ENCODE assay signal across 19 cellular contexts in the genomic region with DNA sequence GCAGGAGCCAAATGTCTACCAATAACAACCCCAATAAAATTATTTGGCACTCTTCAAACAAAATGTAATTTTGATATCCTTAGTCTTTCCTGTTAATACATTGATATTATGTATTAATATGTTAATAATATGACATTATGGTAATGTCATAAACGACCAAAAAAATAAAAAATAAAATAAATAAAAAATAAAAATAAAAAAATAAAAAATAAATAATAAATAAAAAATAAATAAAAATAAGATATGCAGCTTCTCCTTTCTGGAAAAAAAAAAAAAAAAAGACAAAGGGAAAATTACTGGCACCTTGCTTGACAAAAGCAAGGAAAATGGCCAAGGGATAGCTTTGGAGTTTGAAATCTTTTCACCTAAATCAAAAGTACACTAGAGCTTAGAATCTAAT.
DNase-seq lines count a peak whose midpoint lies in the region; ATAC-seq, FAIRE-seq and TF ChIP-seq lines count a peak whose summit lies in the region.
"Had no signal": no experiment of that assay in that cellular context is flagged by ENCODE, and none has a peak within 500 bp of the region (broad histone marks: within the 10 kb centered on the region; RNA-seq: fewer than 3 reads in every experiment).

No MANE protein-coding gene starts in this region.

- H3K9me3 ChIP-seq in pancreas (no peaks in the 10 kb centered on the region), mesenchymal stem cell (ENCODE audit: control insufficient read depth, low read length) (no peaks in the 10 kb centered on the region)
- H3K9me3 ChIP-seq: A549, Caco-2 had no signal

- no peak overlapping the region for H3K23ac ChIP-seq in mesenchymal stem cell (ENCODE audit: low read length in 2 of 2)

- no peak overlapping the region for H2BK120ac ChIP-seq in mesenchymal stem cell (ENCODE audit: low read depth, low read length)

- peaks cover 10% of the 10 kb centered on the region for H3K79me1 ChIP-seq in mesenchymal stem cell (replicated peaks; ENCODE audit: low read length, poor library complexity, severe bottlenecking)

- no peak overlapping the region for H2BK15ac ChIP-seq in mesenchymal stem cell (ENCODE audit: low read depth, poor library complexity, severe bottlenecking)

- 57 to 66% methylated on average over 1 of the region's 1 CpG for WGBS in pancreas, 2 donors
- no CpG with 5 or more reads among the region's 1 CpG for WGBS in mesenchymal stem cell

- H2BK12ac ChIP-seq in mesenchymal stem cell (ENCODE audit: low read length in 2 of 2), result no peak overlapping the region

- no peak overlapping the region for H3K18ac ChIP-seq in mesenchymal stem cell (ENCODE audit: low read depth in 1 of 2, low read length in 2 of 2)

- no peak overlapping the region for H3K4me2 ChIP-seq in mesenchymal stem cell (ENCODE audit: low read length, poor library complexity, severe bottlenecking)
- H3K4me2 ChIP-seq: A549, GM23338 had no signal

- H3K14ac ChIP-seq in mesenchymal stem cell (ENCODE audit: low read length in 2 of 2), result no peak overlapping the region

- no peak overlapping the region for H3K27ac ChIP-seq in pancreas
- no peak overlapping the region for H3K27ac ChIP-seq in mesenchymal stem cell (ENCODE audit: low read length, poor library complexity, severe bottlenecking)
- H3K27ac ChIP-seq: A549, C4-2B had no signal

- no peak overlapping the region for H3K9ac ChIP-seq in mesenchymal stem cell (ENCODE audit: low read length)

- no peak for TF ChIP-seq CTCF in pancreas (IDR thresholded peaks at IDR 0.05)

- no peak overlapping the region for H4K8ac ChIP-seq in mesenchymal stem cell (ENCODE audit: low read length)

- H3K4me1 ChIP-seq in pancreas (no peaks in the 10 kb centered on the region), mesenchymal stem cell (ENCODE audit: control insufficient read depth, insufficient read depth, low read depth, low read length) (peaks cover 3% of the 10 kb centered on the region)
- H3K4me1 ChIP-seq: Caco-2 had no signal

- ATAC-seq in pancreas (no peak), HG03439 (IDR thresholded peaks at IDR 0.05; ENCODE audit: unreplicated experiment) (no peak)
- ATAC-seq: A549, GM23338, HCT116, HepG2 had no signal

- DNase-seq in frontal cortex (ENCODE audit: low spot score in 2 of 2) (no peak), pancreas (no peak), HT-29 (ENCODE audit: low spot score) (no peak), mesenchymal stem cell (no peak)
- DNase-seq: AML-193; Caco-2; CD4-positive, alpha-beta T cell; GDM1; HFFc6 had no signal

- H3K36me3 ChIP-seq in pancreas (no peaks in the 10 kb centered on the region), mesenchymal stem cell (ENCODE audit: control insufficient read depth in 1 of 2, insufficient read depth in 2 of 2, low read depth in 1 of 2, low read length in 2 of 2) (peaks cover under 1 to 5% of the 10 kb centered on the region in 2 experiments)

- FAIRE-seq in TTC549 (lab: Jason Lieb, UNC) (peak; percentile 66), frontal cortex (lab: Jason Lieb, UNC) (peak; percentile 97), pancreas (lab: Jason Lieb, UNC) (peak; percentile 67)
- FAIRE-seq: A549, GM12892, GM18507, H54, HepG2 had no signal

- H3K4ac ChIP-seq in mesenchymal stem cell (ENCODE audit: low read depth in 1 of 2, low read length in 2 of 2), result no peak overlapping the region

- H2AK5ac ChIP-seq in mesenchymal stem cell (ENCODE audit: low read length, severe bottlenecking), result no peak overlapping the region

- H2AFZ ChIP-seq in mesenchymal stem cell (ENCODE audit: low read depth, low read length), result no peak overlapping the region
- H2AFZ ChIP-seq: GM23338 had no signal

- H4K91ac ChIP-seq in mesenchymal stem cell (ENCODE audit: low read length), result no peak overlapping the region

- intact Hi-C loops in pancreas (cut with DNase I), result no loop called here

- no peak overlapping the region for H2BK5ac ChIP-seq in mesenchymal stem cell (ENCODE audit: low read depth, low read length, poor library complexity, severe bottlenecking)

- H3K27me3 ChIP-seq in pancreas (no peaks in the 10 kb centered on the region), mesenchymal stem cell (ENCODE audit: control insufficient read depth in 1 of 2, insufficient read depth in 1 of 2, low read length in 2 of 2) (no peaks in the 10 kb centered on the region)

- H3K4me3 ChIP-seq in pancreas (no peak overlapping the region), mesenchymal stem cell (ENCODE audit: insufficient read depth in 1 of 2, low read depth in 1 of 2, low read length in 2 of 2) (no peak overlapping the region)
- H3K4me3 ChIP-seq: A549, GM23338 had no signal
